In genomic region chr12:120739031-120739762, GRCh38 we compare ENCODE assay signal across 1 cellular context.
TF ChIP-seq lines count a peak whose summit lies in the region.

No MANE protein-coding gene starts in this region.

TF ChIP-seq in K562, 482 proteins besides CTCF, POLR2A, EP300 and RAD21:
- TF ChIP-seq, protein P1, sequence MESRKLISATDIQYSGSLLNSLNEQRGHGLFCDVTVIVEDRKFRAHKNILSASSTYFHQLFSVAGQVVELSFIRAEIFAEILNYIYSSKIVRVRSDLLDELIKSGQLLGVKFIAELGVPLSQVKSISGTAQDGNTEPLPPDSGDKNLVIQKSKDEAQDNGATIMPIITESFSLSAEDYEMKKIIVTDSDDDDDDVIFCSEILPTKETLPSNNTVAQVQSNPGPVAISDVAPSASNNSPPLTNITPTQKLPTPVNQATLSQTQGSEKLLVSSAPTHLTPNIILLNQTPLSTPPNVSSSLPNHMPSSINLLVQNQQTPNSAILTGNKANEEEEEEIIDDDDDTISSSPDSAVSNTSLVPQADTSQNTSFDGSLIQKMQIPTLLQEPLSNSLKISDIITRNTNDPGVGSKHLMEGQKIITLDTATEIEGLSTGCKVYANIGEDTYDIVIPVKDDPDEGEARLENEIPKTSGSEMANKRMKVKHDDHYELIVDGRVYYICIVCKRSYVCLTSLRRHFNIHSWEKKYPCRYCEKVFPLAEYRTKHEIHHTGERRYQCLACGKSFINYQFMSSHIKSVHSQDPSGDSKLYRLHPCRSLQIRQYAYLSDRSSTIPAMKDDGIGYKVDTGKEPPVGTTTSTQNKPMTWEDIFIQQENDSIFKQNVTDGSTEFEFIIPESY (CRISPR knock-in tag; IDR thresholded peaks at IDR 0.05) = 0 out of 2 replicates have a peak, but pooled peaks have one; percentile 18
- TF ChIP-seq, protein P2, sequence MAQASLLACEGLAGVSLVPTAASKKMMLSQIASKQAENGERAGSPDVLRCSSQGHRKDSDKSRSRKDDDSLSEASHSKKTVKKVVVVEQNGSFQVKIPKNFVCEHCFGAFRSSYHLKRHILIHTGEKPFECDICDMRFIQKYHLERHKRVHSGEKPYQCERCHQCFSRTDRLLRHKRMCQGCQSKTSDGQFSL (CRISPR knock-in tag; IDR thresholded peaks at IDR 0.05) = peak; percentile 57; the same call in 1 of the 2 replicates
- TF ChIP-seq, protein P2 (tag; IDR thresholded peaks at IDR 0.05) = no peak
- TF ChIP-seq GABPA (tag; conservative IDR thresholded peaks at IDR 0.05; ENCODE audit: low read depth) = no peak
TF ChIP-seq in K562: peak in this region for 2.
